Comparison of ENCODE assay signal across 9 cellular contexts in the genomic region with DNA sequence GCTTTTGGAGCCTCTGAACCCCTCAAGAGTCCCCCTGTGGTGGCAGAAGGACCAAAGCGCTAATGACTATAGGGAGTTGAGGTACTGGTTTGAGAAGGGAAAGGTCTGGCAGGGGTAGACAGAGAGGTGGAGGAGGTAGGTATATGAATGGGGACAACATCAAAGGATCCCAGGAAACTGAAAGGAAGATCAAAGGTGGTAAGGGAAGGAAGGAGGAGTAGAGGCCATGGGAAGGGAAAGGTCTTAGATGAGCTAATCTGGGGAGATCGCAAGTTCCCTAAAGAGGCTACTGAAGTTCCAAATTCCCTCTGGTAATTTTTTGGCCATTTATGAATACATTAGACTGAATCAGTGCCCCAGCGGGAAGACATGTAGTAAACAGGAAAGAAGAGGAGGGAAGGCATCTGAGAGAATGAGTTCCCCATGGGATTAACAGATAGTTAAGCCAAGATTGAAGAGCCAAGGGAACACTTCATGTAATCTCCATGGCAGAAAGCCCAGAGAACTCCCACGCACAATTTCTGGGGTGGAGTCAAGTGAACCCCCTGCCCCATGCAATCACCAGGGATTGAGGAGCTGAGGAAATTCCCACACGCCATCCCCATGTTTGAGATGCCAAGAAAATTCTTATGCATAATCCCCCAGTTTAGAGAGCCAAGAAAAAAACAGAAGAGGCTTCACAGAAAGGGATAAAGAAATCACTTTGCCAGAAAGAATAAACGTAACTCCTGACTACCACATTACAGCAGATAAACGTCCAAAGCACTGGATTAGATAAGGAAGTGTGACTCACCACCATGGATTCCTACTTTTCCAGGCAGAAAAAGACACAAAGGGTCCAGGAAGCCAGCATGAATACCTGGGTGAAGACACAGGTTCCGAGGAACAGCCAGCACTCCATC. TPM values are rescaled to one million over a fixed set of nuclear protein-coding genes. Genes with fewer than 3 reads are reported as not detected.
DNase-seq lines count a peak whose midpoint lies in the region; ATAC-seq, FAIRE-seq and TF ChIP-seq lines count a peak whose summit lies in the region.
"Had no signal": no experiment of that assay in that cellular context is flagged by ENCODE, and none has a peak within 500 bp of the region (broad histone marks: within the 10 kb centered on the region; RNA-seq: fewer than 3 reads in every experiment).

No MANE protein-coding gene starts in this region.

- H3K27ac ChIP-seq in right lobe of liver, result peak overlapping the region in 1 of 3 donors; percentile 25
- H3K27ac ChIP-seq: Peyer's patch had no signal

- WGBS in right lobe of liver (ENCODE audit: insufficient coverage, low coverage, low lambda C conversion rate, missing lambda C conversion rate), result 63% methylated on average over 8 of the region's 8 CpGs

- DNase-seq in HT1080 (ENCODE audit: low read depth), result peak; percentile 26
- peak; percentile 70 for DNase-seq in choroid plexus epithelial cell (ENCODE audit: low read depth)
- DNase-seq in right lobe of liver, result no peak
- DNase-seq in urothelium cell line (ENCODE audit: low spot score), result peak; percentile 24
- no peak for DNase-seq in NCI-H2227 treated with DMSO at 0.1 percent for 48 hours (lab: John Stamatoyannopoulos, UW)
- no peak for DNase-seq in DMS53 (lab: John Stamatoyannopoulos, UW)
- DNase-seq in HTR-8/SVneo (ENCODE audit: insufficient read length, low spot score), result no peak
- DNase-seq: Peyer's patch, small intestine had no signal

- TF ChIP-seq CTCF in choroid plexus epithelial cell (conservative IDR thresholded peaks at IDR 0.05; ENCODE audit: low read depth, low read length), result no peak
- no peak for TF ChIP-seq CTCF in right lobe of liver (IDR thresholded peaks at IDR 0.05)

- H3K27me3 ChIP-seq in right lobe of liver, result no peaks in the 10 kb centered on the region
- H3K27me3 ChIP-seq: Peyer's patch had no signal

- H3K9me3 ChIP-seq in right lobe of liver, result no peaks in the 10 kb centered on the region
- H3K9me3 ChIP-seq: Peyer's patch had no signal

- FAIRE-seq in urothelium cell line (lab: Jason Lieb, UNC) (no peak), HTR-8/SVneo (lab: Jason Lieb, UNC) (no peak)
- FAIRE-seq: small intestine had no signal

- H3K36me3 ChIP-seq in right lobe of liver, result no peaks in the 10 kb centered on the region
- H3K36me3 ChIP-seq: Peyer's patch had no signal

- intact Hi-C loops in right lobe of liver (cut with DNase I), result no loop called here

- H3K4me1 ChIP-seq in right lobe of liver, result no peaks in the 10 kb centered on the region
- H3K4me1 ChIP-seq: Peyer's patch had no signal

- TF ChIP-seq POLR2A in right lobe of liver (IDR thresholded peaks at IDR 0.05), result no peak

- H3K4me3 ChIP-seq in choroid plexus epithelial cell (ENCODE audit: low read depth, low read length) (no peak overlapping the region), right lobe of liver (no peak overlapping the region)
- H3K4me3 ChIP-seq: Peyer's patch had no signal

- ATAC-seq in right lobe of liver, result peak in 3 of 4 donors; percentile 14 to 65 (median 57)

RNA-seq across cellular contexts. Expression of gene ZNF630, which starts 25.8 kb away (rescaled TPM):
- not detected in 2 replicates for total RNA-seq in HT1080 (2014; rRNA removed; shearing (Covaris generic))
- not detected in 2 replicates for polyA plus RNA-seq in HT1080 (2015; cell fraction: cytosol; rRNA removed)
- polyA plus RNA-seq in HT1080 (2015; cell fraction: nucleus; rRNA removed), result not detected in 2 replicates
- 1 to 10 TPM in 1 of 6 experiments, under 1 TPM in 4, not detected in 1; 0.35 to 1.2 (median 0.84) TPM for total RNA-seq in right lobe of liver

RNA-seq across cellular contexts. Expression of gene SPACA5, which starts 38.9 kb away (rescaled TPM):
- total RNA-seq in HT1080 (2014; rRNA removed; shearing (Covaris generic)), result not detected in 2 replicates
- not detected in 2 replicates for polyA plus RNA-seq in HT1080 (2015; cell fraction: cytosol; rRNA removed)
- polyA plus RNA-seq in HT1080 (2015; cell fraction: nucleus; rRNA removed), result not detected in 2 replicates
- not detected for total RNA-seq in right lobe of liver
- total RNA-seq: Peyer's patch had no signal
- polyA plus RNA-seq: small intestine had no signal

RNA-seq across cellular contexts. Expression of gene ZNF182, which starts 41.9 kb away (rescaled TPM):
- total RNA-seq in HT1080 (2014; rRNA removed; shearing (Covaris generic)), result 1.9 and 3.1 TPM in 2 replicates
- polyA plus RNA-seq in HT1080 (2015; cell fraction: cytosol; rRNA removed), result 1.3 and 2.7 TPM in 2 replicates
- polyA plus RNA-seq in HT1080 (2015; cell fraction: nucleus; rRNA removed), result 5.0 and 6.0 TPM in 2 replicates
- 1 to 10 TPM; 2.1 to 2.5 (median 2.3) TPM for total RNA-seq in right lobe of liver

Comparison
In these comparisons a context has a peak if more than half of its experiments do, and no peak if none do; other contexts are left out.
1. DNase-seq: peak in HT1080 (single experiment), choroid plexus epithelial cell (single experiment) and urothelium cell line (single experiment); none in right lobe of liver (0 of 3), NCI-H2227 treated with DMSO at 0.1 percent for 48 hours (single experiment), DMS53 (single experiment) and HTR-8/SVneo (single experiment).